In the genomic region with DNA sequence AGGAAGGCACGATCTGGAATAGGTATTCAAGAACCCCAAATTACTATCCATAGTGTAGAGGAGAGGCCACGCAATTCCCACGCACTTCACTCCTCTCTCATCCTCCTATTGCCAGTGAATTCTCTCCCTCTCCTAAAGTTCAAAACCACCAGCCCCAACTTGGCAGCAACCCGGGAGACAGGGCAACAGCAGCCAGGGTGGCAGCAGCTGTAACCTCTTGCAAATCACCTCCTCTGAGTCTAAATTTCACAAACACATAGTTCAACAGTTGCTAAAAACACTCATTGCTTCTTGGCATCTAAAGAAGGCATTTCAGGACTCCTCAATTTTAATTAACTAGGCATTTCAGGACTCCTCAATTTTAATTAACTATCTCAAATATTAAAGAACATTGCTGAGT, we compare ENCODE assay signal across 37 cellular contexts. TPM values are rescaled to one million over a fixed set of nuclear protein-coding genes. Genes with fewer than 3 reads are reported as not detected.
"Had no signal": no experiment of that assay in that cellular context is flagged by ENCODE, and none has a peak within 500 bp of the region (broad histone marks: within the 10 kb centered on the region; RNA-seq: fewer than 3 reads in every experiment).

No MANE protein-coding gene starts in this region.

- H3K27ac ChIP-seq: coronary artery, suprapubic skin, tibial nerve, WERI-Rb-1 had no signal

- H3K4me3 ChIP-seq: coronary artery, smooth muscle cell, stomach, suprapubic skin, tibial nerve had no signal

- H3K36me3 ChIP-seq: stomach, suprapubic skin, tibial nerve, WERI-Rb-1 had no signal

- H3K4me2 ChIP-seq: smooth muscle cell had no signal

- H3K9me3 ChIP-seq: stomach, suprapubic skin, tibial nerve had no signal

- FAIRE-seq: endothelial cell of umbilical vein, kidney, urothelium cell line had no signal

- ATAC-seq: activated CD4-positive, CD25-positive, alpha-beta regulatory T cell treated with anti-CD3 and anti-CD28 coated beads, Interleukin-2, amount 50 U/mL, for 24 hours; effector memory CD8-positive, alpha-beta T cell; natural killer cell; right cardiac atrium; stimulated activated naive B cell treated with anti-CD40 and anti-IgM and Interleukin-4, amounts not matched to agents 10 μg/mL and 1 μg/mL and 100 μg/mL, for 72 hours had no signal

- DNase-seq: activated CD4-positive, alpha-beta T cell treated with anti-CD3 and anti-CD28 coated beads for 48 hours; activated CD4-positive, alpha-beta T cell treated with anti-CD3 and anti-CD28 coated beads, Interleukin-2, amount 50 U/mL, for 48 hours; activated CD8-positive, alpha-beta memory T cell treated with anti-CD3 and anti-CD28 coated beads for 24 hours; activated effector memory CD4-positive, alpha-beta T cell treated with Interleukin-2 at 50 U/mL for 16 hours; activated naive CD4-positive, alpha-beta T cell treated with Interleukin-2 at 50 U/mL for 16 hours; aorta; effector memory CD8-positive, alpha-beta T cell; head of caudate nucleus; hippocampal formation; immature natural killer cell; kidney; midbrain; natural killer cell; posterior cingulate gyrus; right cardiac atrium; stimulated activated CD4-positive, alpha-beta T cell treated with anti-CD3 and anti-CD28 coated beads, Interleukin-1b, Interleukin-23, amount 100 ng/mL, for 48 hours; stimulated activated CD4-positive, alpha-beta T cell treated with anti-CD3 and anti-CD28 coated beads, Interleukin-4, amount 100 ng/mL, for 4 hours; stimulated activated CD8-positive, alpha-beta memory T cell treated with anti-CD3 and anti-CD28 coated beads, Interleukin-4, amount 100 ng/mL, for 48 hours; stimulated activated naive B cell treated with anti-CD40 and anti-IgM and Interleukin-4, amounts not matched to agents 10 μg/mL and 1 μg/mL and 100 μg/mL, for 72 hours; stomach; T-helper 9 cell; WERI-Rb-1 had no signal

- H3K27me3 ChIP-seq: stomach, suprapubic skin, tibial nerve had no signal

RNA-seq across cellular contexts. Expression of a gene that starts 37.7 kb away (rescaled TPM):
- total RNA-seq: aorta; cardiac septum; endothelial cell of umbilical vein; fibroblast of villous mesenchyme; kidney; left colon; lower leg skin; natural killer cell; osteoblast; right cardiac atrium; stomach; suprapubic skin; T-helper 1 cell treated with Interleukin-12 subunit alpha and Interleukin-12 subunit beta and Interleukin-4 antibody, amounts not matched to agents 30 ng/mL and 1 ng/mL, for 36 hours had no signal
- polyA plus RNA-seq: endothelial cell of umbilical vein, esophagus, fibroblast of lung, immature natural killer cell, right cardiac atrium, stomach had no signal
